Comparison of ENCODE assay signal across 1 cellular context in the genomic region with DNA sequence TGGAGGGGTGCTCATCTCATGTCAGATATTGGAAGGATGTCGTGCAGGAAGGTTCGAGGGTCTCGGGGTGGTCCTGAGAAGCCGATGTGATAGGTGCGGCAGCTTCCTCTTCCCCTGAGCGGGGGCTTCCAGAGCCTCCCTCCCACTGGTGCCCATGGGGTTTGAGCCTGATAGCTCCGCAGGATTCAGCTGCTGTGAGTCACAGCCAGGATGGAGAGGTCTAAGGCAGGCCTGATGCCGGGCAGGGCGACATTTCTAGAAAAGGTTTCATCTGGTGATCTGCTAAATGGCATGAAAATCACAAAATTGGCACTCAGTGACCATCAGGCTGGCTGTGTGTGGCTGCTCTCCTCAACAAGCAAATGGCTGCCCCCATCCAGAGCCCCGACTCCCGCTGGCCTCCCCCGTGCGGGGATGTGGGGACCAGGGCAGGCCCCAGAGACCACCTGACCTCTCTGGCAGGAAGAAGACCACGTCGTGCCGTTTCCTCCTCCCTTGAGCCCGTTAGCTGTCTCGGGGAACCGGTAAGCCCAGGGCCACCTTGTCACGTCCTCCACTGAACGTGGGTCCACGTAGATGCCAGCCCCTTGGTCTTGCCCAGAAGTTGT.
TF ChIP-seq lines count a peak whose summit lies in the region.

No MANE protein-coding gene starts in this region.

TF ChIP-seq in GM23338, 12 proteins besides CTCF, POLR2A, EP300 and RAD21 (continued from another document):
- TF ChIP-seq, protein P1, sequence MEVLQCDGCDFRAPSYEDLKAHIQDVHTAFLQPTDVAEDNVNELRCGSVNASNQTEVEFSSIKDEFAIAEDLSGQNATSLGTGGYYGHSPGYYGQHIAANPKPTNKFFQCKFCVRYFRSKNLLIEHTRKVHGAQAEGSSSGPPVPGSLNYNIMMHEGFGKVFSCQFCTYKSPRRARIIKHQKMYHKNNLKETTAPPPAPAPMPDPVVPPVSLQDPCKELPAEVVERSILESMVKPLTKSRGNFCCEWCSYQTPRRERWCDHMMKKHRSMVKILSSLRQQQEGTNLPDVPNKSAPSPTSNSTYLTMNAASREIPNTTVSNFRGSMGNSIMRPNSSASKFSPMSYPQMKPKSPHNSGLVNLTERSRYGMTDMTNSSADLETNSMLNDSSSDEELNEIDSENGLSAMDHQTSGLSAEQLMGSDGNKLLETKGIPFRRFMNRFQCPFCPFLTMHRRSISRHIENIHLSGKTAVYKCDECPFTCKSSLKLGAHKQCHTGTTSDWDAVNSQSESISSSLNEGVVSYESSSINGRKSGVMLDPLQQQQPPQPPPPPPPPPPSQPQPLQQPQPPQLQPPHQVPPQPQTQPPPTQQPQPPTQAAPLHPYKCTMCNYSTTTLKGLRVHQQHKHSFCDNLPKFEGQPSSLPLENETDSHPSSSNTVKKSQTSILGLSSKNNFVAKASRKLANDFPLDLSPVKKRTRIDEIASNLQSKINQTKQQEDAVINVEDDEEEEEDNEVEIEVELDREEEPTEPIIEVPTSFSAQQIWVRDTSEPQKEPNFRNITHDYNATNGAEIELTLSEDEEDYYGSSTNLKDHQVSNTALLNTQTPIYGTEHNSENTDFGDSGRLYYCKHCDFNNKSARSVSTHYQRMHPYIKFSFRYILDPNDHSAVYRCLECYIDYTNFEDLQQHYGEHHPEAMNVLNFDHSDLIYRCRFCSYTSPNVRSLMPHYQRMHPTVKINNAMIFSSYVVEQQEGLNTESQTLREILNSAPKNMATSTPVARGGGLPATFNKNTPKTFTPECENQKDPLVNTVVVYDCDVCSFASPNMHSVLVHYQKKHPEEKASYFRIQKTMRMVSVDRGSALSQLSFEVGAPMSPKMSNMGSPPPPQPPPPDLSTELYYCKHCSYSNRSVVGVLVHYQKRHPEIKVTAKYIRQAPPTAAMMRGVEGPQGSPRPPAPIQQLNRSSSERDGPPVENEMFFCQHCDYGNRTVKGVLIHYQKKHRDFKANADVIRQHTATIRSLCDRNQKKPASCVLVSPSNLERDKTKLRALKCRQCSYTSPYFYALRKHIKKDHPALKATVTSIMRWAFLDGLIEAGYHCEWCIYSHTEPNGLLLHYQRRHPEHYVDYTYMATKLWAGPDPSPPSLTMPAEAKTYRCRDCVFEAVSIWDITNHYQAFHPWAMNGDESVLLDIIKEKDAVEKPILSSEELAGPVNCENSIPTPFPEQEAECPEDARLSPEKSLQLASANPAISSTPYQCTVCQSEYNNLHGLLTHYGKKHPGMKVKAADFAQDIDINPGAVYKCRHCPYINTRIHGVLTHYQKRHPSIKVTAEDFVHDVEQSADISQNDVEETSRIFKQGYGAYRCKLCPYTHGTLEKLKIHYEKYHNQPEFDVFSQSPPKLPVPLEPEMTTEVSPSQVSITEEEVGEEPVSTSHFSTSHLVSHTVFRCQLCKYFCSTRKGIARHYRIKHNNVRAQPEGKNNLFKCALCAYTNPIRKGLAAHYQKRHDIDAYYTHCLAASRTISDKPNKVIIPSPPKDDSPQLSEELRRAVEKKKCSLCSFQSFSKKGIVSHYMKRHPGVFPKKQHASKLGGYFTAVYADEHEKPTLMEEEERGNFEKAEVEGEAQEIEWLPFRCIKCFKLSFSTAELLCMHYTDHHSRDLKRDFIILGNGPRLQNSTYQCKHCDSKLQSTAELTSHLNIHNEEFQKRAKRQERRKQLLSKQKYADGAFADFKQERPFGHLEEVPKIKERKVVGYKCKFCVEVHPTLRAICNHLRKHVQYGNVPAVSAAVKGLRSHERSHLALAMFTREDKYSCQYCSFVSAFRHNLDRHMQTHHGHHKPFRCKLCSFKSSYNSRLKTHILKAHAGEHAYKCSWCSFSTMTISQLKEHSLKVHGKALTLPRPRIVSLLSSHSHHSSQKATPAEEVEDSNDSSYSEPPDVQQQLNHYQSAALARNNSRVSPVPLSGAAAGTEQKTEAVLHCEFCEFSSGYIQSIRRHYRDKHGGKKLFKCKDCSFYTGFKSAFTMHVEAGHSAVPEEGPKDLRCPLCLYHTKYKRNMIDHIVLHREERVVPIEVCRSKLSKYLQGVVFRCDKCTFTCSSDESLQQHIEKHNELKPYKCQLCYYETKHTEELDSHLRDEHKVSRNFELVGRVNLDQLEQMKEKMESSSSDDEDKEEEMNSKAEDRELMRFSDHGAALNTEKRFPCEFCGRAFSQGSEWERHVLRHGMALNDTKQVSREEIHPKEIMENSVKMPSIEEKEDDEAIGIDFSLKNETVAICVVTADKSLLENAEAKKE (CRISPR knock-in tag; IDR thresholded peaks at IDR 0.05), result no peak
- TF ChIP-seq JUNB (IDR thresholded peaks at IDR 0.05; ENCODE audit: unreplicated experiment) (no peak), EZH2 (IDR thresholded peaks at IDR 0.05; ENCODE audit: low read depth, unreplicated experiment) (no peak), CREB1 (CRISPR knock-in tag; IDR thresholded peaks at IDR 0.05; ENCODE audit: low read depth) (no peak), STAT1 (IDR thresholded peaks at IDR 0.05; ENCODE audit: unreplicated experiment) (no peak), REST (IDR thresholded peaks at IDR 0.05; ENCODE audit: unreplicated experiment) (no peak), NANOG (IDR thresholded peaks at IDR 0.05; ENCODE audit: borderline replicate concordance) (no peak), ZNF114 (CRISPR knock-in tag; IDR thresholded peaks at IDR 0.05) (no peak), ZNF331 (CRISPR knock-in tag; IDR thresholded peaks at IDR 0.05; ENCODE audit: low read depth) (no peak), ETS1 (IDR thresholded peaks at IDR 0.05) (no peak), POLR2AphosphoS5 (IDR thresholded peaks at IDR 0.05; ENCODE audit: low read depth) (no peak)
